7 cellular contexts compared by ENCODE assay signal in the genomic region with DNA sequence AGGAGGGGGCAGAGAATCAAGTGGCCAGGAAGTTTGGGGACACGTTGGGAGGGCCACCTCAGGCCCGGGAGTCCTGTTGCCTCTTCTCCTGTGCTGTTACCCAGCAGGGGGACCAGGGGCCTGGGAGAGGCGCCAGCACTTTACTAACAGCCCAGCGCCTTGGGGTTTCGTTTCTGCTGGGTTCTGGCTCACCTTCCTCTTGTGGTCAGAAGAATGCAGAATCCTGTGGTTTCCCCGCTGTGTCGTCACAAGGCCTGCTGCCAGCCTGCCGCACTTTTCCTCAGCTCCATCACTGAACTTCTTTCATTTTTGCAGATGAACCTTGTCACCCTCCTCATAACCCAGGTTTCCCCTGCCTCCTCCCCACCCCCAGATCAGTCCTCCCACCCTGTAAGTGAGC.
DNase-seq lines count a peak whose midpoint lies in the region; ATAC-seq and TF ChIP-seq lines count a peak whose summit lies in the region.

No MANE protein-coding gene starts in this region.

- WGBS in hepatocyte (ENCODE audit: low lambda C conversion rate, missing lambda C conversion rate), result 87% methylated on average over 8 of the region's 8 CpGs

- no peaks in the 10 kb centered on the region for H4K20me1 ChIP-seq in hepatocyte (ENCODE audit: insufficient read depth, poor library complexity, severe bottlenecking)

- DNase-seq in RWPE1 (ENCODE audit: low spot score), result peak; percentile 94
- peak; percentile 69 for DNase-seq in activated naive CD4-positive, alpha-beta T cell treated with Interleukin-2 at 50 U/mL for 16 hours
- DNase-seq in hepatocyte (ENCODE audit: low spot score), result peak; percentile 51
- DNase-seq in stimulated activated CD4-positive, alpha-beta T cell treated with anti-CD3 and anti-CD28 coated beads, Interleukin-4, amount 100 ng/mL, for 48 hours (ENCODE audit: low read depth in 2 of 2), result peak; percentile 50 to 70
- DNase-seq in DMS153 treated with DMSO at 0.1 percent for 48 hours (lab: John Stamatoyannopoulos, UW; ENCODE audit: unreplicated experiment), result no peak

- H3K27ac ChIP-seq in RWPE1 (peak overlapping the region; percentile 83), hepatocyte (no peak overlapping the region)

- CTCF ChIA-PET in RWPE1 (lab: Yijun Ruan, JAX), result interaction anchor here (0.7 to 4.8 kb wide), 4 partner anchors 16 to 146 kb away, joined by 3 to 72 read pairs (median 4); no protein-coding TSS in a partner anchor

- no peaks in the 10 kb centered on the region for H3K27me3 ChIP-seq in hepatocyte

- ATAC-seq in GM18520 (IDR thresholded peaks at IDR 0.05; ENCODE audit: unreplicated experiment), result peak; percentile 45
- peak; percentile 42 for ATAC-seq in HG02973 (IDR thresholded peaks at IDR 0.05; ENCODE audit: unreplicated experiment)

- no peak for TF ChIP-seq CTCF in RWPE1 (conservative IDR thresholded peaks at IDR 0.05; ENCODE audit: low read depth)
- no peak for TF ChIP-seq CTCF in hepatocyte (IDR thresholded peaks at IDR 0.05; ENCODE audit: poor library complexity)

- no peaks in the 10 kb centered on the region for H3K36me3 ChIP-seq in hepatocyte (replicated peaks; ENCODE audit: insufficient read depth, low read depth)

- POLR2A ChIA-PET in RWPE1 (lab: Yijun Ruan, JAX; ENCODE audit: low non-redundant PET), result no interaction called here

- no peaks in the 10 kb centered on the region for H3K79me2 ChIP-seq in hepatocyte

- H2AFZ ChIP-seq in hepatocyte, result no peak overlapping the region

- no peak overlapping the region for H3K4me2 ChIP-seq in hepatocyte

- no peaks in the 10 kb centered on the region for H3K9me3 ChIP-seq in hepatocyte (ENCODE audit: low read depth)

- H3K4me1 ChIP-seq in hepatocyte (ENCODE audit: insufficient read depth), result peaks cover 19% of the 10 kb centered on the region

- H3K4me3 ChIP-seq in hepatocyte, result no peak overlapping the region

- H3K9me2 ChIP-seq in hepatocyte (replicated peaks; ENCODE audit: insufficient read depth), result no peaks in the 10 kb centered on the region
